In the genomic region with DNA sequence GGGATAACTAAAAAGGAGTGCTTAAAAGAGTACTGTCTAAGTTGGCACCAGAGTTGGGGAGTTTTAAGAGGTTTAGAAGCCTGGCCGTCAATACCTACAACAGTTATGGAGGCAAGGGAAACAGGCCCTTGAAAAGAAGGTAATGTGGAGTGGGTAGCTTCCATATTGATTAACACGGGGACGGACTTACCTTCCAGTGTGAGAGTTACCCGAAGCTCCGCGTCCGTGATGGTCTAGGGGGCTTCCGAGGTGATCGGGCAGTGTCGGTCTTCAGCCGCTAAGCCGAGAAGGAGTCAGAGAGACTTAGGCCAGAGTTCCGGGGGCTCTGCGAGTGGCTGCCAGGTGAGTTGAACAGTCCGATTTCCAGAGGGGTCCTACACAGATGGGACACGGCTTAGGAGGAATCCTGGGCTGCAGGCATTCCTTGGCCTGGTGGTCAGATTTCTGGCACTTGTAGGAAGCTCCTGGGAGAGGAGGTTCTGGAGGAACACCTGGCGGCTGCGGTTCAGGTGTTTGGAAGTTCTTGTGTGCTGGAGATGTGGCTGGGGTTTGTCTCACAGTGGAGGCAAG, we compare ENCODE assay signal across 8 cellular contexts. TPM values are rescaled to one million over a fixed set of nuclear protein-coding genes. Genes with fewer than 3 reads are reported as not detected.
"Had no signal": no experiment of that assay in that cellular context is flagged by ENCODE, and none has a peak within 500 bp of the region (broad histone marks: within the 10 kb centered on the region; RNA-seq: fewer than 3 reads in every experiment).

No MANE protein-coding gene starts in this region.

RNA-seq across cellular contexts. Expression of gene SCGB3A2, which starts 6.4 kb away (rescaled TPM):
- total RNA-seq: HepG2, HT1080, IMR-90, NCI-H460, OCI-LY7, SK-MEL-5 had no signal
- polyA plus RNA-seq: HepG2, IMR-90, SK-N-SH had no signal

RNA-seq across cellular contexts. Expression of gene C5orf46, which starts 34.3 kb away (rescaled TPM):
- total RNA-seq: HepG2, IMR-90, NCI-H460, OCI-LY7, SK-MEL-5 had no signal
- polyA plus RNA-seq: HepG2 had no signal

RNA-seq across cellular contexts. Expression of gene SPINK1, which starts 40.6 kb away (rescaled TPM):
- total RNA-seq: HT1080, IMR-90, NCI-H460, OCI-LY7, PC-3 had no signal
- polyA plus RNA-seq: IMR-90, SK-N-SH had no signal
